1 cellular context compared by ENCODE assay signal in the genomic region with DNA sequence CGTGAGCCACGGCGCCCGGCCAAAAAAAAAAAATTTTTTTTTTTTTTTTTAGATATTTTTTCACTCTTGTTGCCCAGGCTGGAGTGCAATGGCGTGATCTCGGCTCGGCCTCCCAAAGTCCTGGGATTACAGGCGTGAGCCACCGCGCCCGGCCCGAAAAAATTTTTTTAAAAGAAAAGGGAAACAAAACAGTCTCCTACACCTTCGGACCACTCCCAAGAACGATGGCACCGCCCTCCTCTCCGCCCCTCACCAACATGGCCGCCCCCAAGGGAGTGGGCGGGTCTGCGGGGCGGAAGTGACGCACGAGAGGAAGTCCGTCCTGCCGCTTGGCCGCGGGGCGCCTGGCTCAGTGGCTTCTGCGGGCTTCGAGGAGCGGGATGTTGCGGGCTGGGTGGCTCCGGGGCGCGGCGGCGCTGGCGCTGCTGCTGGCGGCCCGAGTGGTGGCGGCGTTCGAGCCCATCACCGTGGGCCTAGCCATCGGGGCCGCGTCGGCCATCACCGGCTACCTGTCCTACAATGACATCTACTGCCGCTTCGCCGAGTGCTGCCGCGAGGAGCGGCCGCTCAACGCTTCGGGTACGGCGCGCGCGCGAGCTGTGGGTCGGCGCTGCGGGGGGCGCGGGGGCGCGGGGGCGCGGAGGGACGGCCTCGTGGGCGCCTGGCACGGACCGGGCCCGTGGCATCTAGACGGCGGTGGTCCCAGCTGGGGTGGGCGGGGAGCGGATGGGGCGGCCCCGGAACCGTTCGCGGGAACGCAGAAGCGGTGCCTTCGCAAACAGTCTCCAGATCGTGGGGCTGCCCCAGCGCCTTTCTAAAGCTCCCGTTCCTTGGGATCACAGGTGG.
A peak's percentile ranks its signal among the peaks of the same experiment; 100 is the strongest.
TF ChIP-seq lines count a peak whose summit lies in the region.

A gene with protein sequence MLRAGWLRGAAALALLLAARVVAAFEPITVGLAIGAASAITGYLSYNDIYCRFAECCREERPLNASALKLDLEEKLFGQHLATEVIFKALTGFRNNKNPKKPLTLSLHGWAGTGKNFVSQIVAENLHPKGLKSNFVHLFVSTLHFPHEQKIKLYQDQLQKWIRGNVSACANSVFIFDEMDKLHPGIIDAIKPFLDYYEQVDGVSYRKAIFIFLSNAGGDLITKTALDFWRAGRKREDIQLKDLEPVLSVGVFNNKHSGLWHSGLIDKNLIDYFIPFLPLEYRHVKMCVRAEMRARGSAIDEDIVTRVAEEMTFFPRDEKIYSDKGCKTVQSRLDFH (plus strand): TSS at position 352 of the 846 bp plus-strand sequence. CDS start 29 bp downstream, at position 381.

TF ChIP-seq in HepG2, 621 proteins besides CTCF, POLR2A, EP300 and RAD21 (continued from another document and continues in another):
- TF ChIP-seq, protein P1, sequence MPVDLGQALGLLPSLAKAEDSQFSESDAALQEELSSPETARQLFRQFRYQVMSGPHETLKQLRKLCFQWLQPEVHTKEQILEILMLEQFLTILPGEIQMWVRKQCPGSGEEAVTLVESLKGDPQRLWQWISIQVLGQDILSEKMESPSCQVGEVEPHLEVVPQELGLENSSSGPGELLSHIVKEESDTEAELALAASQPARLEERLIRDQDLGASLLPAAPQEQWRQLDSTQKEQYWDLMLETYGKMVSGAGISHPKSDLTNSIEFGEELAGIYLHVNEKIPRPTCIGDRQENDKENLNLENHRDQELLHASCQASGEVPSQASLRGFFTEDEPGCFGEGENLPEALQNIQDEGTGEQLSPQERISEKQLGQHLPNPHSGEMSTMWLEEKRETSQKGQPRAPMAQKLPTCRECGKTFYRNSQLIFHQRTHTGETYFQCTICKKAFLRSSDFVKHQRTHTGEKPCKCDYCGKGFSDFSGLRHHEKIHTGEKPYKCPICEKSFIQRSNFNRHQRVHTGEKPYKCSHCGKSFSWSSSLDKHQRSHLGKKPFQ (CRISPR knock-in tag; IDR thresholded peaks at IDR 0.05; ENCODE audit: insufficient replicate concordance), result peak; percentile 33
- no peak for TF ChIP-seq ZNF256 (CRISPR knock-in tag; conservative IDR thresholded peaks at IDR 0.05)
- TF ChIP-seq, protein P2, sequence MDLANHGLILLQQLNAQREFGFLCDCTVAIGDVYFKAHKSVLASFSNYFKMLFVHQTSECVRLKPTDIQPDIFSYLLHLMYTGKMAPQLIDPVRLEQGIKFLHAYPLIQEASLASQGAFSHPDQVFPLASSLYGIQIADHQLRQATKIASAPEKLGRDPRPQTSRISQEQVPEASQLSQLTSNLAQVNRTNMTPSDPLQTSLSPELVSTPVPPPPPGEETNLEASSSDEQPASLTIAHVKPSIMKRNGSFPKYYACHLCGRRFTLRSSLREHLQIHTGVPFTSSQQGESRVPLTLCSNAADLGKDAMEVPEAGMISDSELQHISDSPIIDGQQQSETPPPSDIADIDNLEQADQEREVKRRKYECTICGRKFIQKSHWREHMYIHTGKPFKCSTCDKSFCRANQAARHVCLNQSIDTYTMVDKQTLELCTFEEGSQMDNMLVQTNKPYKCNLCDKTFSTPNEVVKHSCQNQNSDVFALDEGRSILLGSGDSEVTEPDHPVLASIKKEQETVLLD (CRISPR knock-in tag; IDR thresholded peaks at IDR 0.05; ENCODE audit: low read depth), result no peak
- peak; percentile 55 for TF ChIP-seq ZNF777 (CRISPR knock-in tag; IDR thresholded peaks at IDR 0.05)
- no peak for TF ChIP-seq SMARCE1 (IDR thresholded peaks at IDR 0.05; ENCODE audit: borderline replicate concordance)
- TF ChIP-seq KMT2A (CRISPR knock-in tag; IDR thresholded peaks at IDR 0.05), result peak; percentile 81; the same call in 1 of the 2 replicates
- no peak for TF ChIP-seq FIP1L1 (IDR thresholded peaks at IDR 0.05; ENCODE audit: borderline replicate concordance, insufficient read depth, low read depth, low read length)
- peak; percentile 78; the same call in 1 of the 2 replicates for TF ChIP-seq KLF9 (CRISPR knock-in tag; IDR thresholded peaks at IDR 0.05; ENCODE audit: low read depth)
- TF ChIP-seq ZBTB38 (CRISPR knock-in tag; IDR thresholded peaks at IDR 0.05), result no peak
- TF ChIP-seq, protein P3, sequence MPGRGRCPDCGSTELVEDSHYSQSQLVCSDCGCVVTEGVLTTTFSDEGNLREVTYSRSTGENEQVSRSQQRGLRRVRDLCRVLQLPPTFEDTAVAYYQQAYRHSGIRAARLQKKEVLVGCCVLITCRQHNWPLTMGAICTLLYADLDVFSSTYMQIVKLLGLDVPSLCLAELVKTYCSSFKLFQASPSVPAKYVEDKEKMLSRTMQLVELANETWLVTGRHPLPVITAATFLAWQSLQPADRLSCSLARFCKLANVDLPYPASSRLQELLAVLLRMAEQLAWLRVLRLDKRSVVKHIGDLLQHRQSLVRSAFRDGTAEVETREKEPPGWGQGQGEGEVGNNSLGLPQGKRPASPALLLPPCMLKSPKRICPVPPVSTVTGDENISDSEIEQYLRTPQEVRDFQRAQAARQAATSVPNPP (CRISPR knock-in tag; IDR thresholded peaks at IDR 0.05), result no peak
- TF ChIP-seq SYNCRIP (IDR thresholded peaks at IDR 0.05; ENCODE audit: insufficient read depth, low read depth, low read length), result no peak
- peak; percentile 85 for TF ChIP-seq PHF20 (CRISPR knock-in tag; IDR thresholded peaks at IDR 0.05)
- no peak for TF ChIP-seq NR2F6 (IDR thresholded peaks at IDR 0.05)
- TF ChIP-seq NR2F6 (CRISPR knock-in tag; IDR thresholded peaks at IDR 0.05), result no peak
- no peak for TF ChIP-seq SKI (IDR thresholded peaks at IDR 0.05; ENCODE audit: partially characterized antibody)
- peak; percentile 69; the same call in 1 of the 2 replicates for TF ChIP-seq HES4 (CRISPR knock-in tag; IDR thresholded peaks at IDR 0.05; ENCODE audit: borderline replicate concordance)
- TF ChIP-seq PCBP2 (optimal IDR thresholded peaks at IDR 0.05; ENCODE audit: low read depth, low read length, poor library complexity, severe bottlenecking), result no peak
- TF ChIP-seq EZH2 (conservative IDR thresholded peaks at IDR 0.05; ENCODE audit: low read depth, low read length), result no peak
- TF ChIP-seq SOX5 (CRISPR knock-in tag; IDR thresholded peaks at IDR 0.05; ENCODE audit: borderline replicate concordance), result no peak
- peak; percentile 64; the same call in 1 of the 2 replicates for TF ChIP-seq ZNF546 (CRISPR knock-in tag; conservative IDR thresholded peaks at IDR 0.05)
- TF ChIP-seq, protein P4, sequence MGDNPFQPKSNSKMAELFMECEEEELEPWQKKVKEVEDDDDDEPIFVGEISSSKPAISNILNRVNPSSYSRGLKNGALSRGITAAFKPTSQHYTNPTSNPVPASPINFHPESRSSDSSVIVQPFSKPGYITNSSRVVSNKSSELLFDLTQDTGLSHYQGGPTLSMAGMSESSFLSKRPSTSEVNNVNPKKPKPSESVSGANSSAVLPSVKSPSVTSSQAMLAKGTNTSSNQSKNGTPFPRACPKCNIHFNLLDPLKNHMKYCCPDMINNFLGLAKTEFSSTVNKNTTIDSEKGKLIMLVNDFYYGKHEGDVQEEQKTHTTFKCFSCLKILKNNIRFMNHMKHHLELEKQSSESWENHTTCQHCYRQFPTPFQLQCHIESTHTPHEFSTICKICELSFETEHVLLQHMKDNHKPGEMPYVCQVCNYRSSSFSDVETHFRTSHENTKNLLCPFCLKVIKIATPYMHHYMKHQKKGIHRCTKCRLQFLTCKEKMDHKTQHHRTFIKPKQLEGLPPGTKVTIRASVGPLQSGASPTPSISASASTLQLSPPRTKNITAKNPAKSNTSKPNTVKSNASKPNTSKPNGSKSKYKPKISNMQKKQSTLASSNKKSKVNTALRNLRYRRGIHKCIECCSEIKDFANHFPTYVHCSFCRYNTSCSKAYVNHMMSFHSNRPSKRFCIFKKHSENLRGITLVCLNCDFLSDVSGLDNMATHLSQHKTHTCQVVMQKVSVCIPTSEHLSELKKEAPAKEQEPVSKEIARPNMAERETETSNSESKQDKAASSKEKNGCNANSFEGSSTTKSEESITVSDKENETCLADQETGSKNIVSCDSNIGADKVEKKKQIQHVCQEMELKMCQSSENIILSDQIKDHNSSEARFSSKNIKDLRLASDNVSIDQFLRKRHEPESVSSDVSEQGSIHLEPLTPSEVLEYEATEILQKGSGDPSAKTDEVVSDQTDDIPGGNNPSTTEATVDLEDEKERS (CRISPR knock-in tag; IDR thresholded peaks at IDR 0.05), result no peak
- TF ChIP-seq NR2C2 (CRISPR knock-in tag; IDR thresholded peaks at IDR 0.05; ENCODE audit: borderline replicate concordance), result peak; percentile 62; the same call in 1 of the 2 replicates
- TF ChIP-seq KDM1A (CRISPR knock-in tag; IDR thresholded peaks at IDR 0.05), result no peak
- no peak for TF ChIP-seq FOXK2 (IDR thresholded peaks at IDR 0.05)
- peak; percentile 75; the same call in 1 of the 2 replicates for TF ChIP-seq ZNF776 (CRISPR knock-in tag; IDR thresholded peaks at IDR 0.05)
- no peak for TF ChIP-seq ZNF577 (CRISPR knock-in tag; IDR thresholded peaks at IDR 0.05; ENCODE audit: borderline replicate concordance, low read depth)
- no peak for TF ChIP-seq ATAD3A (CRISPR knock-in tag; IDR thresholded peaks at IDR 0.05)
- TF ChIP-seq, protein P5, sequence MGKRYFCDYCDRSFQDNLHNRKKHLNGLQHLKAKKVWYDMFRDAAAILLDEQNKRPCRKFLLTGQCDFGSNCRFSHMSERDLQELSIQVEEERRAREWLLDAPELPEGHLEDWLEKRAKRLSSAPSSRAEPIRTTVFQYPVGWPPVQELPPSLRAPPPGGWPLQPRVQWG (CRISPR knock-in tag; IDR thresholded peaks at IDR 0.05; ENCODE audit: borderline replicate concordance, low read depth), result no peak
- TF ChIP-seq FOXK1 (CRISPR knock-in tag; IDR thresholded peaks at IDR 0.05; ENCODE audit: borderline replicate concordance, low read depth), result peak; percentile 65; the same call in 1 of the 2 replicates
- no peak for TF ChIP-seq NR3C1 (CRISPR knock-in tag; IDR thresholded peaks at IDR 0.05)
- TF ChIP-seq NFE2L1 (CRISPR knock-in tag; IDR thresholded peaks at IDR 0.05; ENCODE audit: borderline replicate concordance), result no peak
- no peak for TF ChIP-seq GLI4 (CRISPR knock-in tag; IDR thresholded peaks at IDR 0.05; ENCODE audit: borderline replicate concordance)
- TF ChIP-seq MZF1 (CRISPR knock-in tag; IDR thresholded peaks at IDR 0.05; ENCODE audit: borderline replicate concordance), result no peak
- no peak for TF ChIP-seq TAF15 (IDR thresholded peaks at IDR 0.05; ENCODE audit: low read depth, low read length, poor library complexity, severe bottlenecking)
- TF ChIP-seq ZNF501 (CRISPR knock-in tag; IDR thresholded peaks at IDR 0.05), result peak; percentile 31
- no peak for TF ChIP-seq ARNT (IDR thresholded peaks at IDR 0.05)
- peak; percentile 64; the same call in 1 of the 2 replicates for TF ChIP-seq TBX2 (CRISPR knock-in tag; IDR thresholded peaks at IDR 0.05; ENCODE audit: borderline replicate concordance)
- no peak for TF ChIP-seq EED (CRISPR knock-in tag; IDR thresholded peaks at IDR 0.05)
- TF ChIP-seq HMG20A (CRISPR knock-in tag; IDR thresholded peaks at IDR 0.05; ENCODE audit: borderline replicate concordance), result no peak
- TF ChIP-seq, protein P6, sequence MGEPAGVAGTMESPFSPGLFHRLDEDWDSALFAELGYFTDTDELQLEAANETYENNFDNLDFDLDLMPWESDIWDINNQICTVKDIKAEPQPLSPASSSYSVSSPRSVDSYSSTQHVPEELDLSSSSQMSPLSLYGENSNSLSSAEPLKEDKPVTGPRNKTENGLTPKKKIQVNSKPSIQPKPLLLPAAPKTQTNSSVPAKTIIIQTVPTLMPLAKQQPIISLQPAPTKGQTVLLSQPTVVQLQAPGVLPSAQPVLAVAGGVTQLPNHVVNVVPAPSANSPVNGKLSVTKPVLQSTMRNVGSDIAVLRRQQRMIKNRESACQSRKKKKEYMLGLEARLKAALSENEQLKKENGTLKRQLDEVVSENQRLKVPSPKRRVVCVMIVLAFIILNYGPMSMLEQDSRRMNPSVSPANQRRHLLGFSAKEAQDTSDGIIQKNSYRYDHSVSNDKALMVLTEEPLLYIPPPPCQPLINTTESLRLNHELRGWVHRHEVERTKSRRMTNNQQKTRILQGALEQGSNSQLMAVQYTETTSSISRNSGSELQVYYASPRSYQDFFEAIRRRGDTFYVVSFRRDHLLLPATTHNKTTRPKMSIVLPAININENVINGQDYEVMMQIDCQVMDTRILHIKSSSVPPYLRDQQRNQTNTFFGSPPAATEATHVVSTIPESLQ (CRISPR knock-in tag; conservative IDR thresholded peaks at IDR 0.05), result no peak
- TF ChIP-seq, protein P7, sequence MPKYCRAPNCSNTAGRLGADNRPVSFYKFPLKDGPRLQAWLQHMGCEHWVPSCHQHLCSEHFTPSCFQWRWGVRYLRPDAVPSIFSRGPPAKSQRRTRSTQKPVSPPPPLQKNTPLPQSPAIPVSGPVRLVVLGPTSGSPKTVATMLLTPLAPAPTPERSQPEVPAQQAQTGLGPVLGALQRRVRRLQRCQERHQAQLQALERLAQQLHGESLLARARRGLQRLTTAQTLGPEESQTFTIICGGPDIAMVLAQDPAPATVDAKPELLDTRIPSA (CRISPR knock-in tag; IDR thresholded peaks at IDR 0.05; ENCODE audit: borderline replicate concordance), result no peak
- TF ChIP-seq MAZ (IDR thresholded peaks at IDR 0.05; ENCODE audit: borderline replicate concordance, low read depth, low read length), result no peak; the same call in 1 of the 2 replicates
- TF ChIP-seq MAZ (CRISPR knock-in tag; IDR thresholded peaks at IDR 0.05; ENCODE audit: low read depth), result peak; percentile 60
- TF ChIP-seq, protein P8, sequence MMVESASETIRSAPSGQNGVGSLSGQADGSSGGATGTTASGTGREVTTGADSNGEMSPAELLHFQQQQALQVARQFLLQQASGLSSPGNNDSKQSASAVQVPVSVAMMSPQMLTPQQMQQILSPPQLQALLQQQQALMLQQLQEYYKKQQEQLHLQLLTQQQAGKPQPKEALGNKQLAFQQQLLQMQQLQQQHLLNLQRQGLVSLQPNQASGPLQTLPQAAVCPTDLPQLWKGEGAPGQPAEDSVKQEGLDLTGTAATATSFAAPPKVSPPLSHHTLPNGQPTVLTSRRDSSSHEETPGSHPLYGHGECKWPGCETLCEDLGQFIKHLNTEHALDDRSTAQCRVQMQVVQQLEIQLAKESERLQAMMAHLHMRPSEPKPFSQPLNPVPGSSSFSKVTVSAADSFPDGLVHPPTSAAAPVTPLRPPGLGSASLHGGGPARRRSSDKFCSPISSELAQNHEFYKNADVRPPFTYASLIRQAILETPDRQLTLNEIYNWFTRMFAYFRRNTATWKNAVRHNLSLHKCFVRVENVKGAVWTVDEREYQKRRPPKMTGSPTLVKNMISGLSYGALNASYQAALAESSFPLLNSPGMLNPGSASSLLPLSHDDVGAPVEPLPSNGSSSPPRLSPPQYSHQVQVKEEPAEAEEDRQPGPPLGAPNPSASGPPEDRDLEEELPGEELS (CRISPR knock-in tag; IDR thresholded peaks at IDR 0.05), result peak; percentile 18; the same call in 1 of the 2 replicates
- TF ChIP-seq FOXO1 (CRISPR knock-in tag; IDR thresholded peaks at IDR 0.05), result peak; percentile 59; the same call in 1 of the 2 replicates
- TF ChIP-seq PCBP1 (IDR thresholded peaks at IDR 0.05; ENCODE audit: borderline replicate concordance, low read depth, low read length), result no peak
- TF ChIP-seq, protein P9, sequence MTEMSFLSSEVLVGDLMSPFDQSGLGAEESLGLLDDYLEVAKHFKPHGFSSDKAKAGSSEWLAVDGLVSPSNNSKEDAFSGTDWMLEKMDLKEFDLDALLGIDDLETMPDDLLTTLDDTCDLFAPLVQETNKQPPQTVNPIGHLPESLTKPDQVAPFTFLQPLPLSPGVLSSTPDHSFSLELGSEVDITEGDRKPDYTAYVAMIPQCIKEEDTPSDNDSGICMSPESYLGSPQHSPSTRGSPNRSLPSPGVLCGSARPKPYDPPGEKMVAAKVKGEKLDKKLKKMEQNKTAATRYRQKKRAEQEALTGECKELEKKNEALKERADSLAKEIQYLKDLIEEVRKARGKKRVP (CRISPR knock-in tag; IDR thresholded peaks at IDR 0.05), result no peak
- 0 out of 2 replicates have a peak, but pooled peaks have one; percentile 63 for TF ChIP-seq ZBTB1 (CRISPR knock-in tag; IDR thresholded peaks at IDR 0.05; ENCODE audit: borderline replicate concordance)
- no peak for TF ChIP-seq ZNF160 (CRISPR knock-in tag; IDR thresholded peaks at IDR 0.05)
- TF ChIP-seq SNAPC2 (CRISPR knock-in tag; IDR thresholded peaks at IDR 0.05), result peak; percentile 60; the same call in 1 of the 2 replicates
